Comparison of ENCODE assay signal across 8 cellular contexts in the genomic region with DNA sequence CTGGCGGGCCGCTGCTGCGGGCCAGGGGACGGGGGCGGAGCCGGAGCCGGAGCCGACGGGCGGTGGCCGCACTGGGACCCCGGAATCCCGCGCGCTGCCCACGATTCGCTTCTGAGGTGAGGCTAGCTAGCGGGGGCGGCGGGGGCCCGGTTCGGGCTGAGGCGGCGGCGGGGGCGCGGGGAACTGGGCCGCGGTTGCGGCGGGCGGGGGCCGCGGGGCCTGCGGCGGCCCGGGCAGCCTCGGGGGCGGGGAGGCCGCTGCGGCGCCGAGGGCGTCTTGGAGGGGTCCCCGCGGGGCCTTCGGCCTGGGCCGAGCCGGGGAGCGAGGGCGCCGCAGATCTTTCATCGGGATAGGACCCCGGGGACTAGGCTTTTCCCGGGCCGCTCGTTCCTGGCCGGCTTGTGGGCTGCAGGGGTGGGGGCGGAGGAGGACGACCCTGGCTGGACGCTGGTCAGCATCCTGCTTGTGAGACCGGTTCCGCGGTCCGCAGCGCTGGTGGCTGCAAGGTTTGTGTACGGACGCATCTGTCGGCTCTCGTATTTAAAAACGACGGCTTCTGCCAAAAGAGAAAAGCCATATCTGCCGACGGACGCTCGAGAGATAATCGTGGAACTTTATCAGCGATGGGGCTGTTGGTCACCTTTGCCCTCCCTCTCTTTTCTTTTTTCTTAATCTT. TPM values are rescaled to one million over a fixed set of nuclear protein-coding genes. Genes with fewer than 3 reads are reported as not detected.
DNase-seq lines count a peak whose midpoint lies in the region; ATAC-seq and TF ChIP-seq lines count a peak whose summit lies in the region.

No MANE protein-coding gene starts in this region.

- CTCF ChIA-PET in AG04449 (lab: Yijun Ruan, JAX), result interaction anchor here (1.5 kb wide), 1 partner anchor 10 kb away, joined by 4 read pairs; no protein-coding TSS in a partner anchor

- H3K4me3 Mint-ChIP-seq in activated T-helper 17 cell treated with anti-CD3 and anti-CD28 coated beads, Interleukin-2, amount 50 U/mL, for 72 hours, result peak overlapping the region; percentile 95

- H3K27ac Mint-ChIP-seq in activated T-helper 17 cell treated with anti-CD3 and anti-CD28 coated beads, Interleukin-2, amount 50 U/mL, for 72 hours, result peak overlapping the region; percentile 94

- TF ChIP-seq CTCF in AG04449 (IDR thresholded peaks at IDR 0.05; ENCODE audit: insufficient read depth, low read length, missing control alignments), result no peak
- no peak for TF ChIP-seq CTCF in left ventricle myocardium inferior (IDR thresholded peaks at IDR 0.05; ENCODE audit: borderline replicate concordance)
- TF ChIP-seq CTCF in prostate gland (IDR thresholded peaks at IDR 0.05), result no peak

- POLR2A ChIA-PET in AG04449 (lab: Yijun Ruan, JAX), result interaction anchor here (0.6 kb wide), 1 partner anchor 9 kb away, joined by 3 read pairs; no protein-coding TSS in a partner anchor

- intact Hi-C loops in left ventricle myocardium inferior (cut with micrococcal nuclease) (no loop called here), prostate gland (cut with DNase I) (loop anchor here (5.0 kb wide), 1 partner anchor 88 kb away; no protein-coding TSS in a partner anchor)

- peaks cover 30% of the 10 kb centered on the region for H3K4me1 Mint-ChIP-seq in activated T-helper 17 cell treated with anti-CD3 and anti-CD28 coated beads, Interleukin-2, amount 50 U/mL, for 72 hours

- no peaks in the 10 kb centered on the region for H3K36me3 ChIP-seq in HUES6 (ENCODE audit: control insufficient read depth, insufficient read depth, low read length)
- no peaks in the 10 kb centered on the region for H3K36me3 ChIP-seq in left ventricle myocardium inferior
- no peaks in the 10 kb centered on the region for H3K36me3 ChIP-seq in prostate gland

- ATAC-seq in GM19351 (IDR thresholded peaks at IDR 0.05; ENCODE audit: unreplicated experiment) (peak; percentile 12), HG03039 (IDR thresholded peaks at IDR 0.05; ENCODE audit: unreplicated experiment) (no peak), HG03565 (IDR thresholded peaks at IDR 0.05; ENCODE audit: unreplicated experiment) (no peak)
- ATAC-seq in activated T-helper 17 cell treated with anti-CD3 and anti-CD28 coated beads, Interleukin-2, amount 50 U/mL, for 72 hours (replicated peaks), result peak; percentile 23

- H3K9me3 ChIP-seq in HUES6 (ENCODE audit: control insufficient read depth, insufficient read depth, low read depth, low read length) (peaks cover 4% of the 10 kb centered on the region), left ventricle myocardium inferior (replicated peaks) (no peaks in the 10 kb centered on the region), prostate gland (no peaks in the 10 kb centered on the region)

- peak overlapping the region; percentile 85 for H3K4me3 ChIP-seq in AG04449 (ENCODE audit: low read depth, low read length)
- H3K4me3 ChIP-seq in HUES6 (ENCODE audit: low read depth, low read length), result peak overlapping the region; percentile 98
- peak overlapping the region; percentile 89 for H3K4me3 ChIP-seq in left ventricle myocardium inferior
- peak overlapping the region; percentile 69 to 96 for H3K4me3 ChIP-seq in prostate gland

- H3K27me3 ChIP-seq in HUES6 (ENCODE audit: control insufficient read depth, insufficient read depth, low read length) (no peaks in the 10 kb centered on the region), left ventricle myocardium inferior (ENCODE audit: low read depth) (no peaks in the 10 kb centered on the region), prostate gland (replicated peaks; ENCODE audit: insufficient read depth) (no peaks in the 10 kb centered on the region)

- under 1% methylated on average over 49 of the region's 78 CpGs for WGBS in prostate gland

- H3K9me3 Mint-ChIP-seq in activated T-helper 17 cell treated with anti-CD3 and anti-CD28 coated beads, Interleukin-2, amount 50 U/mL, for 72 hours, result peaks cover 4% of the 10 kb centered on the region

- TF ChIP-seq POLR2A in prostate gland (IDR thresholded peaks at IDR 0.05), result no peak

- DNase-seq in AG04449 (ENCODE audit: low read depth, low spot score), result no peak
- DNase-seq in left ventricle myocardium inferior, result peak; percentile 61
- peak; percentile 53 for DNase-seq in prostate gland (ENCODE audit: low spot score)

- H3K27ac ChIP-seq in HUES6 (ENCODE audit: low read depth, low read length), result peak overlapping the region; percentile 49; the same call in 1 of the 2 replicates
- peak overlapping the region; percentile 99 for H3K27ac ChIP-seq in left ventricle myocardium inferior (replicated peaks)
- peak overlapping the region; percentile 92 to 95 for H3K27ac ChIP-seq in prostate gland

- no peaks in the 10 kb centered on the region for H3K27me3 Mint-ChIP-seq in activated T-helper 17 cell treated with anti-CD3 and anti-CD28 coated beads, Interleukin-2, amount 50 U/mL, for 72 hours

- peak overlapping the region; percentile 87 for H3K9ac ChIP-seq in HUES6 (ENCODE audit: low read length)

- peaks cover 29% of the 10 kb centered on the region for H3K36me3 Mint-ChIP-seq in activated T-helper 17 cell treated with anti-CD3 and anti-CD28 coated beads, Interleukin-2, amount 50 U/mL, for 72 hours (ENCODE audit: low read depth)

- H3K4me1 ChIP-seq in HUES6 (ENCODE audit: control insufficient read depth, insufficient read depth, low read length) (peaks cover 15% of the 10 kb centered on the region), left ventricle myocardium inferior (peaks cover 58% of the 10 kb centered on the region), prostate gland (replicated peaks) (peaks cover 2% of the 10 kb centered on the region)

RNA-seq across cellular contexts. Expression of a gene that starts 0.4 kb away (rescaled TPM):
- total RNA-seq in activated T-helper 17 cell treated with anti-CD3 and anti-CD28 coated beads, Interleukin-2, amount 50 U/mL, for 72 hours, result 100 to 1,000 TPM; 220 to 254 TPM
- total RNA-seq in left ventricle myocardium inferior (212 TPM), prostate gland (100 to 1,000 TPM; 164 to 321 TPM)

RNA-seq across cellular contexts. Expression of a gene that starts 51.2 kb away (rescaled TPM):
- total RNA-seq in activated T-helper 17 cell treated with anti-CD3 and anti-CD28 coated beads, Interleukin-2, amount 50 U/mL, for 72 hours, result 100 to 1,000 TPM in 1 of 2 donors, 10 to 100 TPM in 1; 83.5 to 122 TPM
- 24.7 TPM for total RNA-seq in left ventricle myocardium inferior
- 10 to 100 TPM; 24.3 to 41.3 TPM for total RNA-seq in prostate gland

Comparison
In these comparisons a context has a peak if more than half of its experiments do, and no peak if none do; other contexts are left out.
1. ATAC-seq: peak in GM19351 (single experiment) and activated T-helper 17 cell treated with anti-CD3 and anti-CD28 coated beads, Interleukin-2, amount 50 U/mL, for 72 hours (single experiment); none in HG03039 (single experiment) and HG03565 (single experiment).
2. H3K27ac ChIP-seq: peak in every context shown above with its lines; median percentile 99 in left ventricle myocardium inferior; 94 in prostate gland; 49 in HUES6.
3. Peak in every context shown above with its lines, with median percentiles within 50 percentile points of each other: H3K4me3 ChIP-seq.